Comparison of ENCODE assay signal across 10 cellular contexts in genomic region chr9:137491735-137492432, GRCh38. TPM values are rescaled to one million over a fixed set of nuclear protein-coding genes. Genes with fewer than 3 reads are reported as not detected.
"Had no signal": no experiment of that assay in that cellular context is flagged by ENCODE, and none has a peak within 500 bp of the region (broad histone marks: within the 10 kb centered on the region; RNA-seq: fewer than 3 reads in every experiment).

No MANE protein-coding gene starts in this region.

- H3K27ac ChIP-seq: breast epithelium, heart left ventricle, suprapubic skin had no signal

- H3K9me3 ChIP-seq: breast epithelium, heart left ventricle, suprapubic skin had no signal

- DNase-seq: activated CD4-positive, CD25-positive, alpha-beta regulatory T cell; activated effector memory CD4-positive, alpha-beta T cell treated with Interleukin-2 at 50 U/mL for 16 hours; foreskin melanocyte; heart left ventricle; mesenchymal stem cell; nephron progenitor cell had no signal

- H3K4me3 ChIP-seq: breast epithelium, heart left ventricle, suprapubic skin had no signal

- H3K4me1 ChIP-seq: breast epithelium, suprapubic skin had no signal

- H3K36me3 ChIP-seq: breast epithelium had no signal

- H3K27ac Mint-ChIP-seq: activated naive CD8-positive, alpha-beta T cell treated with anti-CD3 and anti-CD28 coated beads for 36 hours; nephron progenitor cell; type B pancreatic cell had no signal

- H3K36me3 Mint-ChIP-seq: activated naive CD8-positive, alpha-beta T cell treated with anti-CD3 and anti-CD28 coated beads for 36 hours; type B pancreatic cell had no signal

- H3K9me3 Mint-ChIP-seq: activated naive CD8-positive, alpha-beta T cell treated with anti-CD3 and anti-CD28 coated beads for 36 hours; type B pancreatic cell had no signal

- H3K27me3 Mint-ChIP-seq: activated naive CD8-positive, alpha-beta T cell treated with anti-CD3 and anti-CD28 coated beads for 36 hours; type B pancreatic cell had no signal

- H3K27me3 ChIP-seq: breast epithelium, heart left ventricle, suprapubic skin had no signal

- H3K4me3 Mint-ChIP-seq: activated naive CD8-positive, alpha-beta T cell treated with anti-CD3 and anti-CD28 coated beads for 36 hours; nephron progenitor cell; type B pancreatic cell had no signal

RNA-seq across cellular contexts. Expression of gene ENTPD8, which starts 50.7 kb away (rescaled TPM):
- total RNA-seq: activated naive CD8-positive, alpha-beta T cell treated with anti-CD3 and anti-CD28 coated beads for 36 hours; heart left ventricle; suprapubic skin had no signal
- polyA plus RNA-seq: heart left ventricle had no signal
